ENCODE assay signal across 8 cellular contexts in the genomic region with DNA sequence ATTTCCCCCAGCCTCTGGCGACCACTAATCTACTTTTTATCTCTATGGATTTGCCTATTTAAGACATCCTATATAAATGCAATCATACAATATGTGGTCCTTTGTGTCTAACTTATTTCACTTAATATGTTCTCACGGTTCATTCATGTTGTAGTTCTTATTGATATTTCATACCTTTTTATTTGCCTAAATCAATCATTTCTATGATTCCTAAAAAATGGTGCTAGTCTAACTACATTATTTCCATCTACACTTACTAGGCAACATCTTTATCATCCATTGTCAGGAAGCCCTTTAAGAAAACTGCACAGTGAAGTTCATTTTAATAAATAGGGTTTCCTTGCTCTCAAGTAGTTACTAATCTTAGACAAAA. TPM values are rescaled to one million over a fixed set of nuclear protein-coding genes. Genes with fewer than 3 reads are reported as not detected.
DNase-seq lines count a peak whose midpoint lies in the region; ATAC-seq, FAIRE-seq and TF ChIP-seq lines count a peak whose summit lies in the region.

No MANE protein-coding gene starts in this region.

- H3K9me3 ChIP-seq in HUES64 (ENCODE audit: insufficient read depth, low read depth, low read length) (no peaks in the 10 kb centered on the region), pancreas (no peaks in the 10 kb centered on the region)

- no peaks in the 10 kb centered on the region for H3K27me3 ChIP-seq in HUES64 (ENCODE audit: insufficient read depth, low read length)
- no peaks in the 10 kb centered on the region for H3K27me3 ChIP-seq in pancreas

- no peak overlapping the region; the same call in 1 of the 2 replicates for H3K9ac ChIP-seq in HUES64 (ENCODE audit: low read depth, low read length)

- peaks cover 7% of the 10 kb centered on the region for H3K4me1 Mint-ChIP-seq in dendritic cell treated with granulocyte-macrophage colony-stimulating factor and Interleukin-4, amounts not matched to agents 40 ng/mL and 50 ng/mL, for 4 days (ENCODE audit: low read depth)

- H3K36me3 Mint-ChIP-seq in dendritic cell treated with granulocyte-macrophage colony-stimulating factor and Interleukin-4, amounts not matched to agents 40 ng/mL and 50 ng/mL, for 4 days (ENCODE audit: low read depth): peaks cover 11% of the 10 kb centered on the region

- H3K27ac ChIP-seq in HUES64 (ENCODE audit: low read depth, low read length) (0 out of 2 replicates have a peak overlapping the region, but pooled peaks have one; percentile 8), pancreas (peak overlapping the region; percentile 65 to 89 (median 85))

- H3K9me3 Mint-ChIP-seq in dendritic cell treated with granulocyte-macrophage colony-stimulating factor and Interleukin-4, amounts not matched to agents 40 ng/mL and 50 ng/mL, for 4 days: no peaks in the 10 kb centered on the region

- DNase-seq in pancreas: no peak
- DNase-seq in NCI-H2107 treated with DMSO at 0.1 percent for 48 hours (lab: John Stamatoyannopoulos, UW; ENCODE audit: unreplicated experiment): no peak
- no peak for DNase-seq in OCI-M1 (lab: John Stamatoyannopoulos, UW)

- peak overlapping the region; percentile 92 for H3K4me3 ChIP-seq in HUES64 (ENCODE audit: low read length)
- H3K4me3 ChIP-seq in pancreas: peak overlapping the region; percentile 75 to 98 (median 91)

- H3K27me3 Mint-ChIP-seq in dendritic cell treated with granulocyte-macrophage colony-stimulating factor and Interleukin-4, amounts not matched to agents 40 ng/mL and 50 ng/mL, for 4 days: no peaks in the 10 kb centered on the region

- H3K4me1 ChIP-seq in HUES64 (ENCODE audit: insufficient read depth, low read length): peaks cover 13% of the 10 kb centered on the region
- H3K4me1 ChIP-seq in pancreas: peaks cover 0 to 19% (median 10%) of the 10 kb centered on the region in 3 donors

- H3K36me3 ChIP-seq in HUES64 (ENCODE audit: insufficient read depth, low read length) (peaks cover 3% of the 10 kb centered on the region), pancreas (no peaks in the 10 kb centered on the region)

- ATAC-seq in GM18502 (IDR thresholded peaks at IDR 0.05; ENCODE audit: poor library complexity, unreplicated experiment) (peak; percentile 17), pancreas (no peak), GM18867 (IDR thresholded peaks at IDR 0.05; ENCODE audit: unreplicated experiment) (no peak), HG02973 (IDR thresholded peaks at IDR 0.05; ENCODE audit: unreplicated experiment) (no peak)

- H3K4me3 Mint-ChIP-seq in dendritic cell treated with granulocyte-macrophage colony-stimulating factor and Interleukin-4, amounts not matched to agents 40 ng/mL and 50 ng/mL, for 4 days: peak overlapping the region; percentile 88

- H3K27ac Mint-ChIP-seq in dendritic cell treated with granulocyte-macrophage colony-stimulating factor and Interleukin-4, amounts not matched to agents 40 ng/mL and 50 ng/mL, for 4 days: peak overlapping the region; percentile 93

- intact Hi-C loops in dendritic cell treated with granulocyte-macrophage colony-stimulating factor and Interleukin-4, amounts not matched to agents 40 ng/mL and 50 ng/mL, for 4 days (cut with micrococcal nuclease): loop anchor here (5.0 kb wide), 1 partner anchor 121 kb away; no protein-coding TSS in a partner anchor
- intact Hi-C loops in pancreas (cut with DNase I): loop anchor here in 1 of 3 donors (10.0 kb wide), 1 partner anchor 221 kb away; the partner anchor contains the start of gene NVL

- TF ChIP-seq CTCF in pancreas (IDR thresholded peaks at IDR 0.05): no peak

- 94% methylated on average over 2 of the region's 2 CpGs for WGBS in HUES64
- 34 to 38% methylated on average over 2 of the region's 2 CpGs for WGBS in pancreas, 2 donors

- no peak for FAIRE-seq in pancreas (lab: Jason Lieb, UNC)

RNA-seq across cellular contexts. Expression of gene FBXO28, which starts 0.4 kb away (rescaled TPM):
- polyA plus RNA-seq in HUES64 (2013, experiment 1 of 2): 32.5 TPM
- polyA plus RNA-seq in HUES64 (2013, experiment 2 of 2): 29.9 TPM
- 10 to 100 TPM in 4 of 6 donors, 1 to 10 TPM in 2; 9.2 to 14.9 (median 13.0) TPM for total RNA-seq in pancreas
- 1 to 10 TPM; 4.9 to 6.5 TPM for polyA plus RNA-seq in pancreas
